22 cellular contexts compared by ENCODE assay signal in genomic region chr11:3158131-3158591, GRCh38. TPM values are rescaled to one million over a fixed set of nuclear protein-coding genes. Genes with fewer than 3 reads are reported as not detected.
DNase-seq lines count a peak whose midpoint lies in the region; ATAC-seq, FAIRE-seq and TF ChIP-seq lines count a peak whose summit lies in the region.
"Had no signal": no experiment of that assay in that cellular context is flagged by ENCODE, and none has a peak within 500 bp of the region (broad histone marks: within the 10 kb centered on the region; RNA-seq: fewer than 3 reads in every experiment).

No MANE protein-coding gene starts in this region.

- H3K4me1 ChIP-seq in H1 (replicated peaks in 1 of 4; ENCODE audit: control insufficient read depth in 3 of 4, insufficient read depth in 4 of 4, low read length in 3 of 4) (peaks cover 8 to 43% (median 34%) of the 10 kb centered on the region in 4 experiments), thoracic aorta (ENCODE audit: control insufficient read depth in 1 of 2, low read depth in 2 of 2) (peaks cover 50 to 91% of the 10 kb centered on the region in 2 donors)
- H3K4me1 ChIP-seq: HAP-1 had no signal

- no peak overlapping the region; the same call in 1 of the 2 replicates for H2AK5ac ChIP-seq in H1 (ENCODE audit: low read depth, low read length)

- peaks cover 87% of the 10 kb centered on the region for H3K4me1 Mint-ChIP-seq in HFFc6 (ENCODE audit: low read depth)
- peaks cover 48 to 70% of the 10 kb centered on the region in 2 donors for H3K4me1 Mint-ChIP-seq in natural killer cell treated with Interleukin-12 subunit alpha and Interleukin-12 subunit beta and Interleukin-15 and Interleukin-18, amount 100 ng/mL, for 72 hours (ENCODE audit: low read depth in 2 of 2)

- H3K23me2 ChIP-seq in H1 (ENCODE audit: low read depth, low read length): peaks cover 9% of the 10 kb centered on the region

- no peak overlapping the region for H3K4ac ChIP-seq in H1 (replicated peaks; ENCODE audit: insufficient read length, low read depth, low read length)

- H3K27ac ChIP-seq in H1 (ENCODE audit: low read depth, low read length) (no peak overlapping the region), thoracic aorta (peak overlapping the region; percentile 86 to 96)
- H3K27ac ChIP-seq: epithelial cell of prostate had no signal

- no peak overlapping the region for H2AFZ ChIP-seq in H1 (ENCODE audit: low read length)

- no peak overlapping the region for H3K14ac ChIP-seq in H1 (ENCODE audit: insufficient read length)

- peaks cover 0 to 2% of the 10 kb centered on the region in 2 experiments for H4K20me1 ChIP-seq in H1 (replicated peaks in 1 of 2; ENCODE audit: control insufficient read depth in 1 of 2, insufficient read depth in 2 of 2, low read length in 2 of 2)

- H4K91ac ChIP-seq in H1 (replicated peaks; ENCODE audit: insufficient read length, low read length): no peak overlapping the region

- H3K79me1 ChIP-seq in H1 (ENCODE audit: low read depth, low read length): peaks cover 6% of the 10 kb centered on the region

- no peak for TF ChIP-seq POLR2A in H1 (IDR thresholded peaks at IDR 0.05; ENCODE audit: control extremely low read depth in 1 of 2, low read depth in 2 of 2, low read length in 2 of 2)

- peak overlapping the region; percentile 68; the same call in 1 of the 2 replicates for H2BK12ac ChIP-seq in H1 (ENCODE audit: low read depth, low read length)

- peak overlapping the region; percentile 39 for H2BK120ac ChIP-seq in H1 (replicated peaks; ENCODE audit: low read depth, low read length)

- peak overlapping the region; percentile 37; the same call in 1 of the 2 replicates for H4K8ac ChIP-seq in H1 (ENCODE audit: extremely low read depth, insufficient read depth, low read length)

- TF ChIP-seq CTCF in HFFc6 (IDR thresholded peaks at IDR 0.05) (no peak), H1 (IDR thresholded peaks at IDR 0.05; ENCODE audit: control extremely low read depth in 1 of 3, insufficient read depth in 1 of 3, low read depth in 1 of 3, low read length in 3 of 3) (no peak), thoracic aorta (IDR thresholded peaks at IDR 0.05) (no peak)

- peak overlapping the region; percentile 27; the same call in 1 of the 2 replicates for H3K27ac Mint-ChIP-seq in HFFc6
- peak overlapping the region; percentile 58 to 89 for H3K27ac Mint-ChIP-seq in natural killer cell treated with Interleukin-12 subunit alpha and Interleukin-12 subunit beta and Interleukin-15 and Interleukin-18, amount 100 ng/mL, for 72 hours
- H3K27ac Mint-ChIP-seq: activated naive CD4-positive, alpha-beta T cell treated with anti-CD3 and anti-CD28 coated beads, Interleukin-2, amount 10 ng/mL, durations not matched to agents 7 days and 5 days; progenitor cell of endocrine pancreas had no signal

- no peaks in the 10 kb centered on the region for H3K9me3 ChIP-seq in H1 (ENCODE audit: insufficient read depth in 2 of 2, low read depth in 1 of 2, low read length in 1 of 2)
- H3K9me3 ChIP-seq in thoracic aorta: no peaks in the 10 kb centered on the region
- H3K9me3 ChIP-seq: breast epithelium, gastrocnemius medialis, HAP-1 had no signal

- TF ChIP-seq EP300 in H1 (IDR thresholded peaks at IDR 0.05; ENCODE audit: borderline replicate concordance in 1 of 2, low read depth in 2 of 2, low read length in 2 of 2): no peak

- no peak overlapping the region for H3K4me2 ChIP-seq in H1 (ENCODE audit: insufficient read depth in 1 of 2, low read depth in 2 of 2, low read length in 2 of 2)

- H2BK15ac ChIP-seq in H1 (ENCODE audit: low read length): no peak overlapping the region

- no peaks in the 10 kb centered on the region for H3K9me3 Mint-ChIP-seq in HFFc6
- no peaks in the 10 kb centered on the region for H3K9me3 Mint-ChIP-seq in natural killer cell treated with Interleukin-12 subunit alpha and Interleukin-12 subunit beta and Interleukin-15 and Interleukin-18, amount 100 ng/mL, for 72 hours
- H3K9me3 Mint-ChIP-seq: activated naive CD4-positive, alpha-beta T cell treated with anti-CD3 and anti-CD28 coated beads, Interleukin-2, amount 10 ng/mL, durations not matched to agents 7 days and 5 days; T-cell had no signal

- DNase-seq in HFFc6 (no peak), H1 (ENCODE audit: low read depth in 1 of 2, low spot score in 2 of 2) (no peak), thoracic aorta (ENCODE audit: low spot score) (no peak), T-helper 9 cell (no peak)
- no peak for DNase-seq in natural killer cell treated with Interleukin-12 subunit alpha and Interleukin-12 subunit beta and Interleukin-15 and Interleukin-18, amount 100 ng/mL, for 72 hours (ENCODE audit: low spot score)
- DNase-seq: activated naive CD4-positive, alpha-beta T cell treated with anti-CD3 and anti-CD28 coated beads, Interleukin-2, amount 10 ng/mL, durations not matched to agents 7 days and 5 days; activated T-cell treated with anti-CD3 and anti-CD28 coated beads, Interleukin-2, amount 50 U/mL, for 1 hour; dermis blood vessel endothelial cell; NCI-H1092; NCI-H2081; NCI-H446 treated with DMSO at 0.1 percent for 48 hours; stimulated activated naive CD4-positive, alpha-beta T cell had no signal

- 91% methylated on average over 14 of the region's 18 CpGs; no CpG with 5 or more reads in 1 of the 2 experiments for WGBS in H1 (ENCODE audit: extremely low coverage in 1 of 2, insufficient coverage in 1 of 2, insufficient read length in 1 of 2, insufficient replicate concordance in 2 of 2, low coverage in 1 of 2, low lambda C conversion rate in 2 of 2, missing lambda C conversion rate in 1 of 2), 2 experiments

- no peak overlapping the region for H3K9ac ChIP-seq in H1 (replicated peaks in 1 of 4; ENCODE audit: extremely low read depth in 1 of 4, low read depth in 3 of 4, low read length in 3 of 4)

- POLR2A ChIA-PET in H1 (lab: Charles Lee; ENCODE audit: partially characterized antibody): interaction anchor here (0.8 kb wide), 2 partner anchors 8 to 45 kb away, joined by 3 read pairs; no protein-coding TSS in a partner anchor

- no peak overlapping the region for H3K23ac ChIP-seq in H1 (ENCODE audit: insufficient read length)

- no peak overlapping the region for H3K18ac ChIP-seq in H1 (ENCODE audit: extremely low read depth, low read length)

- no peak overlapping the region for H2BK5ac ChIP-seq in H1 (ENCODE audit: low read depth, low read length)

- no peak overlapping the region for H4K5ac ChIP-seq in H1 (ENCODE audit: insufficient read length, low read depth, low read length)

- peaks cover 2% of the 10 kb centered on the region; the same call in 1 of the 2 replicates for H3K27me3 Mint-ChIP-seq in HFFc6 (ENCODE audit: insufficient read depth)
- H3K27me3 Mint-ChIP-seq in natural killer cell treated with Interleukin-12 subunit alpha and Interleukin-12 subunit beta and Interleukin-15 and Interleukin-18, amount 100 ng/mL, for 72 hours: no peaks in the 10 kb centered on the region

- no peak for TF ChIP-seq RAD21 in H1 (IDR thresholded peaks at IDR 0.05 in 1 of 2, conservative IDR thresholded peaks at IDR 0.05 in 1 of 2; ENCODE audit: low read depth in 2 of 2, low read length in 2 of 2)

- FAIRE-seq in H1 (lab: Jason Lieb, UNC): no peak
- FAIRE-seq: GM12878 had no signal

- no peak overlapping the region for H3K4me3 ChIP-seq in H1 (ENCODE audit: extremely low read depth in 1 of 4, insufficient read depth in 2 of 4, low read depth in 3 of 4, low read length in 4 of 4)
- no peak overlapping the region for H3K4me3 ChIP-seq in thoracic aorta
- H3K4me3 ChIP-seq: gastrocnemius medialis, GM12878, HAP-1 had no signal

- H3K36me3 Mint-ChIP-seq in HFFc6 (ENCODE audit: low read depth): no peaks in the 10 kb centered on the region
- H3K36me3 Mint-ChIP-seq in natural killer cell treated with Interleukin-12 subunit alpha and Interleukin-12 subunit beta and Interleukin-15 and Interleukin-18, amount 100 ng/mL, for 72 hours: no peaks in the 10 kb centered on the region
- H3K36me3 Mint-ChIP-seq: activated naive CD4-positive, alpha-beta T cell treated with anti-CD3 and anti-CD28 coated beads, Interleukin-2, amount 10 ng/mL, durations not matched to agents 7 days and 5 days; T-cell had no signal

- H3K36me3 ChIP-seq in H1 (ENCODE audit: control insufficient read depth in 2 of 4, insufficient read depth in 4 of 4, low read length in 3 of 4): no peaks in the 10 kb centered on the region
- H3K36me3 ChIP-seq in thoracic aorta: no peaks in the 10 kb centered on the region
- H3K36me3 ChIP-seq: breast epithelium, gastrocnemius medialis, HAP-1 had no signal

- CTCF ChIA-PET in H1 (lab: Charles Lee; ENCODE audit: partially characterized antibody): interaction anchor here (0.7 to 1.2 kb wide), 5 partner anchors 9 to 121 kb away, joined by 3 to 7 read pairs (median 4); no protein-coding TSS in a partner anchor

- no peak overlapping the region for H2BK20ac ChIP-seq in H1 (ENCODE audit: low read length)

- H3K27me3 ChIP-seq in H1 (replicated peaks in 1 of 4; ENCODE audit: control insufficient read depth in 3 of 4, extremely low read depth in 1 of 4, insufficient read depth in 3 of 4, low read length in 3 of 4) (peaks cover 0 to 13% (median 3%) of the 10 kb centered on the region in 4 experiments; a peak in 4 of 7 replicates), thoracic aorta (replicated peaks; ENCODE audit: insufficient read depth) (no peaks in the 10 kb centered on the region)
- H3K27me3 ChIP-seq: breast epithelium, gastrocnemius medialis had no signal

- H3K56ac ChIP-seq in H1 (replicated peaks; ENCODE audit: insufficient read length, low read depth, low read length): no peak overlapping the region

- peak overlapping the region; percentile 47; the same call in 1 of the 2 replicates for H3K4me3 Mint-ChIP-seq in HFFc6
- peak overlapping the region; percentile 30 for H3K4me3 Mint-ChIP-seq in natural killer cell treated with Interleukin-12 subunit alpha and Interleukin-12 subunit beta and Interleukin-15 and Interleukin-18, amount 100 ng/mL, for 72 hours
- H3K4me3 Mint-ChIP-seq: activated naive CD4-positive, alpha-beta T cell treated with anti-CD3 and anti-CD28 coated beads, Interleukin-2, amount 10 ng/mL, durations not matched to agents 7 days and 5 days had no signal

- no peak for ATAC-seq in natural killer cell treated with Interleukin-12 subunit alpha and Interleukin-12 subunit beta and Interleukin-15 and Interleukin-18, amount 100 ng/mL, for 72 hours
- ATAC-seq in thoracic aorta (ENCODE audit: insufficient number of reproducible peaks, low FRiP score, low read depth): no peak
- no peak for ATAC-seq in HG02588 (IDR thresholded peaks at IDR 0.05; ENCODE audit: unreplicated experiment)
- no peak for ATAC-seq in HG03342 (IDR thresholded peaks at IDR 0.05; ENCODE audit: unreplicated experiment)
- ATAC-seq: gastrocnemius medialis, left lobe of liver had no signal

- peaks cover 2 to 3% of the 10 kb centered on the region in 2 experiments; a peak in 2 of 4 replicates for H3K79me2 ChIP-seq in H1 (ENCODE audit: control insufficient read depth in 1 of 2, insufficient read depth in 2 of 2, low read length in 2 of 2)

RNA-seq across cellular contexts. Expression of gene OSBPL5, which starts 6.9 kb away (rescaled TPM):
- 10 to 100 TPM; 32.6 to 42.6 (median 36.7) TPM for total RNA-seq in HFFc6 (2021; fragmentation: NEBNext Ultra II Directional; extraction: Animal tissue kit (Norgen Biotek cat#: 25700))
- 7.9 and 9.9 TPM in 2 replicates for total RNA-seq in H1 (2021; fragmentation: NEBNext Ultra II Directional; extraction: Animal tissue kit (Norgen Biotek cat#: 25700))
- 3.4 and 6.0 TPM in 2 replicates for polyA plus RNA-seq in H1 (2011; rRNA removed)
- polyA plus RNA-seq in H1 (2011; cell fraction: cytosol; rRNA removed): 5.8 TPM
- polyA plus RNA-seq in H1 (2011; cell fraction: nucleus; rRNA removed): 19.5 TPM
- 3.8 to 7.3 TPM (median 6.6 TPM) in 4 replicates for polyA plus RNA-seq in H1 (2012, experiment 1 of 2)
- 4.9 TPM for polyA plus RNA-seq in H1 (2012, experiment 2 of 2)
- 3.3 TPM for polyA plus RNA-seq in H1 (2013, experiment 1 of 2)
- polyA plus RNA-seq in H1 (2013, experiment 2 of 2): 2.9 TPM
- polyA minus RNA-seq in H1 (2011; rRNA and poly(A)+ RNA removed): 4.3 and 5.5 TPM in 2 replicates
- 9.7 TPM for polyA minus RNA-seq in H1 (2011; cell fraction: cytosol; rRNA and poly(A)+ RNA removed)
- 13.0 TPM for polyA minus RNA-seq in H1 (2011; cell fraction: nucleus; rRNA and poly(A)+ RNA removed)
- total RNA-seq in natural killer cell treated with Interleukin-12 subunit alpha and Interleukin-12 subunit beta and Interleukin-15 and Interleukin-18, amount 100 ng/mL, for 72 hours: 10 to 100 TPM; 58.3 to 74.6 TPM
- total RNA-seq in thoracic aorta: 100 to 1,000 TPM in 1 of 2 donors, 10 to 100 TPM in 1; 99.9 to 121 TPM
- total RNA-seq: GM12878 had no signal
- polyA plus RNA-seq: GM12878 had no signal
